In genomic region chr10:72834183-72834825, GRCh38 we compare ENCODE assay signal across 8 cellular contexts. TPM values are rescaled to one million over a fixed set of nuclear protein-coding genes. Genes with fewer than 3 reads are reported as not detected.
DNase-seq lines count a peak whose midpoint lies in the region; ATAC-seq and TF ChIP-seq lines count a peak whose summit lies in the region.

No MANE protein-coding gene starts in this region.

- no peak overlapping the region for H3K4me2 ChIP-seq in MM.1S (ENCODE audit: low read depth, low read length)

- 64% methylated on average over 5 of the region's 5 CpGs for WGBS in right lobe of liver (ENCODE audit: insufficient coverage, low coverage, low lambda C conversion rate, missing lambda C conversion rate)
- 69 to 74% methylated on average over 5 of the region's 5 CpGs for WGBS in tibial nerve, 2 donors

- H2AFZ ChIP-seq in MM.1S (ENCODE audit: low read length) = no peak overlapping the region

- ATAC-seq in right lobe of liver = peak; percentile 80 to 94 (median 88)
- no peak for ATAC-seq in GM21576 (IDR thresholded peaks at IDR 0.05; ENCODE audit: unreplicated experiment)

- TF ChIP-seq CTCF in MM.1S (IDR thresholded peaks at IDR 0.05; ENCODE audit: low read length) (peak; percentile 42), right lobe of liver (IDR thresholded peaks at IDR 0.05) (peak; percentile 64 to 75 (median 69)), tibial nerve (IDR thresholded peaks at IDR 0.05) (peak; percentile 41 to 79 (median 62))

- no peaks in the 10 kb centered on the region for H3K36me3 ChIP-seq in MM.1S (replicated peaks; ENCODE audit: insufficient read depth, low read length)
- H3K36me3 ChIP-seq in right lobe of liver = no peaks in the 10 kb centered on the region
- no peaks in the 10 kb centered on the region for H3K36me3 ChIP-seq in tibial nerve

- no peaks in the 10 kb centered on the region for H3K79me2 ChIP-seq in MM.1S (ENCODE audit: low read length)

- no peak for TF ChIP-seq EP300 in tibial nerve (IDR thresholded peaks at IDR 0.05)

- H3K9ac ChIP-seq in MM.1S (ENCODE audit: low read length) = no peak overlapping the region

- no peaks in the 10 kb centered on the region for H4K20me1 ChIP-seq in MM.1S (ENCODE audit: insufficient read depth, low read length)

- no peak overlapping the region for H3K4me3 ChIP-seq in MM.1S (ENCODE audit: low read length)
- H3K4me3 ChIP-seq in right lobe of liver = no peak overlapping the region
- no peak overlapping the region for H3K4me3 ChIP-seq in tibial nerve

- H3K27me3 ChIP-seq in MM.1S (replicated peaks; ENCODE audit: insufficient read depth, low read length) (no peaks in the 10 kb centered on the region), right lobe of liver (no peaks in the 10 kb centered on the region), tibial nerve (no peaks in the 10 kb centered on the region)

- peak; percentile 12 for DNase-seq in activated CD8-positive, alpha-beta memory T cell treated with anti-CD3 and anti-CD28 coated beads, Interleukin-2, amount 50 U/mL, for 1 hour (ENCODE audit: extremely low read depth)
- DNase-seq in activated CD8-positive, alpha-beta memory T cell treated with anti-CD3 and anti-CD28 coated beads, Interleukin-2, amount 50 U/mL, for 48 hours = no peak
- DNase-seq in MM.1S = peak; percentile 46
- DNase-seq in SKM-1 (lab: John Stamatoyannopoulos, UW; ENCODE audit: unreplicated experiment) = peak; percentile 36
- peak; percentile 77 to 79 for DNase-seq in dermis microvascular lymphatic vessel endothelial cell (ENCODE audit: low read depth in 2 of 2)
- no peak for DNase-seq in right lobe of liver
- DNase-seq in tibial nerve (ENCODE audit: low spot score in 2 of 2) = peak in 1 of 2 donors; percentile 72

- H3K4me1 ChIP-seq in MM.1S (ENCODE audit: low read length) (no peaks in the 10 kb centered on the region), right lobe of liver (no peaks in the 10 kb centered on the region), tibial nerve (peaks cover 3 to 41% (median 7%) of the 10 kb centered on the region in 4 donors)

- H3K9me3 ChIP-seq in MM.1S (replicated peaks; ENCODE audit: insufficient read depth, low read length) (no peaks in the 10 kb centered on the region), right lobe of liver (no peaks in the 10 kb centered on the region), tibial nerve (no peaks in the 10 kb centered on the region)

- TF ChIP-seq POLR2A in right lobe of liver (IDR thresholded peaks at IDR 0.05) (no peak), tibial nerve (IDR thresholded peaks at IDR 0.05) (no peak)

- intact Hi-C loops in right lobe of liver (cut with DNase I) = no loop called here

- no peaks in the 10 kb centered on the region for H3F3A ChIP-seq in MM.1S (ENCODE audit: insufficient read depth, low read length)

- H3K27ac ChIP-seq in MM.1S (ENCODE audit: low read length) (no peak overlapping the region), right lobe of liver (no peak overlapping the region), tibial nerve (no peak overlapping the region)

- H3K9me2 ChIP-seq in MM.1S (replicated peaks; ENCODE audit: insufficient read depth, low read length) = no peaks in the 10 kb centered on the region

RNA-seq across cellular contexts. Expression of gene OIT3, which starts 59.2 kb away (rescaled TPM):
- total RNA-seq in dermis microvascular lymphatic vessel endothelial cell (under 0.01 and 0.13 TPM in 2 replicates), right lobe of liver (10 to 100 TPM; 24.4 to 78.2 (median 48.7) TPM), tibial nerve (not detected)

Comparison
In these comparisons a context has a peak if more than half of its experiments do, and no peak if none do; other contexts are left out.
1. DNase-seq: peak in activated CD8-positive, alpha-beta memory T cell treated with anti-CD3 and anti-CD28 coated beads, Interleukin-2, amount 50 U/mL, for 1 hour (single experiment), MM.1S (single experiment), SKM-1 (single experiment) and dermis microvascular lymphatic vessel endothelial cell (2 of 2); none in activated CD8-positive, alpha-beta memory T cell treated with anti-CD3 and anti-CD28 coated beads, Interleukin-2, amount 50 U/mL, for 48 hours (single experiment) and right lobe of liver (0 of 3).
2. RNA of gene OIT3, which starts 59.2 kb away (total RNA-seq): 24.4 to 78.2 TPM in right lobe of liver; under 0.01 to 0.13 TPM in dermis microvascular lymphatic vessel endothelial cell and not detected in tibial nerve; every median in the first group is over 10 times any median in the second.
3. Peak in every context shown above with its lines, with median percentiles within 50 percentile points of each other: CTCF ChIP-seq.